Comparison of ENCODE assay signal across 9 cellular contexts in the genomic region with DNA sequence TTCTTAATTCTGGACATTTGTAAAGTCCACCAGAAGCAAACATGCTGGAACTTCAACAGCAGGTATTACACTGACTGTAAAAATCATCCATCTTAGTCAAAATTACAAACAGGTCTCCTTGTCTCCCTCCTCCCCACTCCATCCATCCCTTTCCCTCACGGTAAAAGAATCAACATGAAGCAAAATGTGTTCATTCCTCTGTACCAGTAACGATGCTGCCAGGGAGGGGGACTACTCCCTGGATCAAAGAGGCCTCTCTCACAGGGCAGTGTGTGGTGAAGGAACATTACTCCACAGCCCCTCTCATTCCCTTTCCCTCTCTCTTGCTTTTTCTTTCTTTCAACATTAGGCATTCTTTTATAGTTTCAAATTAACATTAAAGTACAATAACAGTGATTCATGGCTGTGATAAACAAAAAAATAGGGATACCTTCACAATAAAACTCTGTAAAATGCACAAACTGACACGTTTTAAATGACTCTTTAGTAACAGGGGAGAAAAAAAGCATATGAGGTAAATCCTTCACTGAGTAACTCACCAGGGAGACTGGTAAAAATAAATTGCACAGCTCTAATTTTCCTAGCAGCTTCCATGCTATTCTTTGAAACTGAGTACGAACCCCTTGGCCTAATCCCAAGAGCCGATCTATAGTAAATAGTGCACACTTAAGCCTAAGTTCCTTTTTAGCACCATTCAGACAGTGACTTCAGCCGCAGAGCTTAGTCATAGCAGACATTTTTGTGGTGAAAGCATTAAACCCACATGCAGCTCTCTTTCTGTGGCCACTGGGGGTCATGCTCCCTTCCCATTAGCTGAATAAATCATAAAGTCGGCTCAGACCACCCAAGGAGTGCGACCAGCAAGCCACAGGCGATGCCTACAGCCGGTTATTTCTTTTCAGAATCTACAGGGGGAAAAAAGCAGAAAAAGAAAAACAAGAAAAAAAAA.
A peak's percentile ranks its signal among the peaks of the same experiment; 100 is the strongest.
DNase-seq lines count a peak whose midpoint lies in the region; ATAC-seq and TF ChIP-seq lines count a peak whose summit lies in the region.
"Had no signal": no experiment of that assay in that cellular context is flagged by ENCODE, and none has a peak within 500 bp of the region (broad histone marks: within the 10 kb centered on the region; RNA-seq: fewer than 3 reads in every experiment).

No MANE protein-coding gene starts in this region.

- H3K9me3 Mint-ChIP-seq in activated CD8-positive, alpha-beta T cell treated with anti-CD3 and anti-CD28 coated beads for 36 hours = no peaks in the 10 kb centered on the region
- H3K9me3 Mint-ChIP-seq: dendritic cell treated with granulocyte-macrophage colony-stimulating factor and Interleukin-4, amounts not matched to agents 40 ng/mL and 50 ng/mL, for 4 days had no signal

- H3K4me1 Mint-ChIP-seq in activated CD8-positive, alpha-beta T cell treated with anti-CD3 and anti-CD28 coated beads for 36 hours (ENCODE audit: low read depth) = peaks cover 5% of the 10 kb centered on the region

- peak overlapping the region; percentile 65 for H3K27ac ChIP-seq in HUES64 (ENCODE audit: low read depth, low read length)

- H3K4me3 ChIP-seq in HUES64 (ENCODE audit: low read length) = peak overlapping the region; percentile 26
- H3K4me3 ChIP-seq in kidney epithelial cell (ENCODE audit: low read depth, low read length) = no peak overlapping the region

- peak; percentile 38 for DNase-seq in NK-92 treated with Interleukin-12 subunit alpha and Interleukin-12 subunit beta, amount 100 ng/mL, for 24 hours (lab: John Stamatoyannopoulos, UW)
- DNase-seq in NK-92 (lab: John Stamatoyannopoulos, UW; ENCODE audit: unreplicated experiment) = no peak
- DNase-seq in H4 (ENCODE audit: low spot score) = peak; percentile 96
- DNase-seq in activated CD8-positive, alpha-beta T cell treated with anti-CD3 and anti-CD28 coated beads for 36 hours = peak; percentile 52
- peak; percentile 97 for DNase-seq in kidney epithelial cell (ENCODE audit: low read depth)
- DNase-seq in NCI-H2107 (lab: John Stamatoyannopoulos, UW) = no peak
- no peak for DNase-seq in midbrain (lab: John Stamatoyannopoulos, UW)

- 26% methylated on average over 7 of the region's 10 CpGs for WGBS in HUES64

- peak overlapping the region; percentile 42; the same call in 1 of the 2 replicates for H3K9ac ChIP-seq in HUES64 (ENCODE audit: low read depth, low read length)

- intact Hi-C loops in activated CD8-positive, alpha-beta T cell treated with anti-CD3 and anti-CD28 coated beads for 36 hours (cut with micrococcal nuclease) = no loop called here

- no peaks in the 10 kb centered on the region for H3K9me3 ChIP-seq in HUES64 (ENCODE audit: insufficient read depth, low read depth, low read length)

- H3K36me3 ChIP-seq in HUES64 (ENCODE audit: insufficient read depth, low read length) (no peaks in the 10 kb centered on the region), kidney epithelial cell (ENCODE audit: control insufficient read depth, insufficient read depth, low read length) (no peaks in the 10 kb centered on the region)

- ATAC-seq in activated CD8-positive, alpha-beta T cell treated with anti-CD3 and anti-CD28 coated beads for 36 hours = peak; percentile 74

- TF ChIP-seq CTCF in activated CD8-positive, alpha-beta T cell treated with anti-CD3 and anti-CD28 coated beads for 36 hours (IDR thresholded peaks at IDR 0.05) = no peak
- TF ChIP-seq CTCF in kidney epithelial cell (IDR thresholded peaks at IDR 0.05; ENCODE audit: insufficient read depth, low read length, poor library complexity, severe bottlenecking) = no peak

- peaks cover 47% of the 10 kb centered on the region for H3K4me1 ChIP-seq in HUES64 (ENCODE audit: insufficient read depth, low read length)

- peaks cover 20% of the 10 kb centered on the region for H3K27me3 Mint-ChIP-seq in activated CD8-positive, alpha-beta T cell treated with anti-CD3 and anti-CD28 coated beads for 36 hours

- POLR2A ChIA-PET in activated CD8-positive, alpha-beta T cell treated with anti-CD3 and anti-CD28 coated beads for 36 hours (lab: Charles Lee) = no interaction called here

- H3K27ac Mint-ChIP-seq in activated CD8-positive, alpha-beta T cell treated with anti-CD3 and anti-CD28 coated beads for 36 hours = no peak overlapping the region
- H3K27ac Mint-ChIP-seq: dendritic cell treated with granulocyte-macrophage colony-stimulating factor and Interleukin-4, amounts not matched to agents 40 ng/mL and 50 ng/mL, for 4 days had no signal

- no peak overlapping the region for H3K4me3 Mint-ChIP-seq in activated CD8-positive, alpha-beta T cell treated with anti-CD3 and anti-CD28 coated beads for 36 hours
- H3K4me3 Mint-ChIP-seq: dendritic cell treated with granulocyte-macrophage colony-stimulating factor and Interleukin-4, amounts not matched to agents 40 ng/mL and 50 ng/mL, for 4 days had no signal

- H3K27me3 ChIP-seq in HUES64 (ENCODE audit: insufficient read depth, low read length) (no peaks in the 10 kb centered on the region), kidney epithelial cell (ENCODE audit: control insufficient read depth, insufficient read depth, low read length) (peaks cover 5% of the 10 kb centered on the region)

- H3K36me3 Mint-ChIP-seq in activated CD8-positive, alpha-beta T cell treated with anti-CD3 and anti-CD28 coated beads for 36 hours (ENCODE audit: low read depth) = no peaks in the 10 kb centered on the region

- CTCF ChIA-PET in activated CD8-positive, alpha-beta T cell treated with anti-CD3 and anti-CD28 coated beads for 36 hours (lab: Charles Lee) = no interaction called here

Comparison
In these comparisons a context has a peak if more than half of its experiments do, and no peak if none do; other contexts are left out.
1. DNase-seq: peak in NK-92 treated with Interleukin-12 subunit alpha and Interleukin-12 subunit beta, amount 100 ng/mL, for 24 hours (single experiment), H4 (single experiment), activated CD8-positive, alpha-beta T cell treated with anti-CD3 and anti-CD28 coated beads for 36 hours (single experiment) and kidney epithelial cell (single experiment); none in NK-92 (single experiment), NCI-H2107 (single experiment) and midbrain (single experiment).